Comparison of ENCODE assay signal across 21 cellular contexts in genomic region chr16:70612931-70613330, GRCh38. TPM values are rescaled to one million over a fixed set of nuclear protein-coding genes. Genes with fewer than 3 reads are reported as not detected.
"Had no signal": no experiment of that assay in that cellular context is flagged by ENCODE, and none has a peak within 500 bp of the region (broad histone marks: within the 10 kb centered on the region; RNA-seq: fewer than 3 reads in every experiment).

No MANE protein-coding gene starts in this region.

- ATAC-seq: activated T-helper 17 cell treated with anti-CD3 and anti-CD28 coated beads, Interleukin-2, amount 50 U/mL, for 72 hours; gastroesophageal sphincter; naive thymus-derived CD4-positive, alpha-beta T cell; stimulated activated naive B cell treated with anti-CD40 and anti-IgM and Interleukin-4, amounts not matched to agents 10 μg/mL and 1 μg/mL and 100 μg/mL, for 72 hours had no signal

- DNase-seq: activated CD8-positive, alpha-beta memory T cell treated with anti-CD3 and anti-CD28 coated beads for 24 hours; activated CD8-positive, alpha-beta memory T cell treated with anti-CD3 and anti-CD28 coated beads, Interleukin-2, amount 50 U/mL, for 4 hours; activated naive CD8-positive, alpha-beta T cell treated with anti-CD3 and anti-CD28 coated beads for 36 hours; activated T-cell treated with anti-CD3 and anti-CD28 coated beads, Interleukin-2, amount 50 U/mL, for 24 hours; amniotic stem cell; esophagus squamous epithelium; head of caudate nucleus; hypothalamus; left ventricle myocardium inferior; naive thymus-derived CD4-positive, alpha-beta T cell; retina; stimulated activated CD4-positive, alpha-beta T cell treated with anti-CD3 and anti-CD28 coated beads, Interleukin-2, amount 100 ng/mL, for 48 hours; stimulated activated CD8-positive, alpha-beta memory T cell treated with anti-CD3 and anti-CD28 coated beads, Interleukin-4, amount 100 ng/mL, for 48 hours; stimulated activated naive B cell treated with anti-CD40 and anti-IgM and Interleukin-4, amounts not matched to agents 10 μg/mL and 1 μg/mL and 100 μg/mL, for 72 hours; transverse colon; WERI-Rb-1 had no signal

- H3K27ac ChIP-seq: breast epithelium, coronary artery, esophagus squamous epithelium, gastroesophageal sphincter, left ventricle myocardium inferior, transverse colon, vagina, WERI-Rb-1 had no signal

RNA-seq across cellular contexts. Expression of gene IL34, which starts 33.4 kb away (rescaled TPM):
- total RNA-seq: activated T-helper 17 cell treated with anti-CD3 and anti-CD28 coated beads, Interleukin-2, amount 50 U/mL, for 72 hours had no signal
